ENCODE assay signal across 1 cellular context in the genomic region with DNA sequence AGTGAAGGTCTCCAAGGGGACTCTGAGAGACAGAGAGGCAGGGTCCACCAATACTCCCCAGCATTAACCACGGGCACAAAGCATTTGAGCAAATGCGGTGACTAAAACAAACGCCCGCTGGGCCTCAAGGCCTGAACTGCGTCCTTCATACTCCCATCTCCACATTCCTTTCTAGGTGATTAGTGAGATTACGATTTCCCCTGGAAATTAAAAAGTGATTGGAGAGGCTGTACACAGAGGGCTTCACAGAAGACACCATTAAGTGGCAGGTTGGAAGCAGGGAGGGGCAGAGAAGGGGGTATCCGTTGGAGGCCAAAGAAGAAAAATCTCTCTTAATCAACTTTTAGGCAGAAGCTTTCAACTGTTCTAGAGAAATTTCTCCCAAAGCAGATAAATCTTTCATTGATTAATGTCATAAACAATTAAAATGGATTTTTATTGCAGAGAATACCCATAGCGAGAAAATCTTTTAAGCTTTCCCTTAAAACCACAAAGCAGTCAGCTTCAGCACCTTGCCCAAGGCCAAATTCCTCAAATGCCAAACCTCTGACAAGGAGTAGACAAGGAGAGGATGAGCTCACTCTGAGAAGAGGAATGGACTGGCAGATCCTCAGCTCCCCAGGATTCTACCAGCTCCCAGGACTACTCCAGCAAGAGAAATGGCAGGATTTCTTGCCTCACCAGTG.
TF ChIP-seq lines count a peak whose summit lies in the region.

No MANE protein-coding gene starts in this region.

TF ChIP-seq in HepG2, 621 proteins besides CTCF, POLR2A, EP300 and RAD21 (continued from another document):
- no peak for TF ChIP-seq SP5 (CRISPR knock-in tag; IDR thresholded peaks at IDR 0.05; ENCODE audit: borderline replicate concordance, low read depth)
- TF ChIP-seq, protein P1, sequence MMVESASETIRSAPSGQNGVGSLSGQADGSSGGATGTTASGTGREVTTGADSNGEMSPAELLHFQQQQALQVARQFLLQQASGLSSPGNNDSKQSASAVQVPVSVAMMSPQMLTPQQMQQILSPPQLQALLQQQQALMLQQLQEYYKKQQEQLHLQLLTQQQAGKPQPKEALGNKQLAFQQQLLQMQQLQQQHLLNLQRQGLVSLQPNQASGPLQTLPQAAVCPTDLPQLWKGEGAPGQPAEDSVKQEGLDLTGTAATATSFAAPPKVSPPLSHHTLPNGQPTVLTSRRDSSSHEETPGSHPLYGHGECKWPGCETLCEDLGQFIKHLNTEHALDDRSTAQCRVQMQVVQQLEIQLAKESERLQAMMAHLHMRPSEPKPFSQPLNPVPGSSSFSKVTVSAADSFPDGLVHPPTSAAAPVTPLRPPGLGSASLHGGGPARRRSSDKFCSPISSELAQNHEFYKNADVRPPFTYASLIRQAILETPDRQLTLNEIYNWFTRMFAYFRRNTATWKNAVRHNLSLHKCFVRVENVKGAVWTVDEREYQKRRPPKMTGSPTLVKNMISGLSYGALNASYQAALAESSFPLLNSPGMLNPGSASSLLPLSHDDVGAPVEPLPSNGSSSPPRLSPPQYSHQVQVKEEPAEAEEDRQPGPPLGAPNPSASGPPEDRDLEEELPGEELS (CRISPR knock-in tag; IDR thresholded peaks at IDR 0.05): no peak
- no peak for TF ChIP-seq YY1 (IDR thresholded peaks at IDR 0.05; ENCODE audit: insufficient read depth, insufficient replicate concordance, low read depth, low read length)
- TF ChIP-seq ZKSCAN5 (CRISPR knock-in tag; IDR thresholded peaks at IDR 0.05): no peak
- TF ChIP-seq, protein P2, sequence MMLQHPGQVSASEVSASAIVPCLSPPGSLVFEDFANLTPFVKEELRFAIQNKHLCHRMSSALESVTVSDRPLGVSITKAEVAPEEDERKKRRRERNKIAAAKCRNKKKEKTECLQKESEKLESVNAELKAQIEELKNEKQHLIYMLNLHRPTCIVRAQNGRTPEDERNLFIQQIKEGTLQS (CRISPR knock-in tag; IDR thresholded peaks at IDR 0.05): peak; percentile 61; the same call in 1 of the 2 replicates
TF ChIP-seq in HepG2: peak in this region for 4.
